8 cellular contexts compared by ENCODE assay signal in the genomic region with DNA sequence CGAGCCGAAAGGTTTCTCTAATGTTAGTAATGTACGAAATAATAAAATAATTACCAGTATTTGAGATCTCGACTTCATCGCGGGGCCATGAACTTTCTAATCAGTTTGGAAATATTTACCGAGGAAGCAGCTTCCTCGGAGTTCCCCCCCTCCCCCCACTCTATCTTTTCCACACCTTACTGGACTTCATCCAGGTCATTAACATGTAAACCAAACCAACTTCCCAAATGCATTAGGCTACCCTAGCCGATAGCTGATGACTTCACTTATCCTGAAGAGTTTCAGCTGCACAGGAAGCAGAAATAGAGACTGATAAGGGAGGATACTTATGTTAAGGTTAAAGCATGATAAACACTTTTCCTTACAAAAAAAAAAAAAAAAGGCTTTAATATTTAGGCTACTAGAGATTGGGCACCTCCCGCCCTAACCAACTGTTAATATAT. TPM values are rescaled to one million over a fixed set of nuclear protein-coding genes. Genes with fewer than 3 reads are reported as not detected.
A peak's percentile ranks its signal among the peaks of the same experiment; 100 is the strongest.
DNase-seq lines count a peak whose midpoint lies in the region; ATAC-seq, FAIRE-seq and TF ChIP-seq lines count a peak whose summit lies in the region.

No MANE protein-coding gene starts in this region.

- H3K9me1 ChIP-seq in endothelial cell of umbilical vein (replicated peaks; ENCODE audit: control insufficient read depth, extremely low read depth, insufficient read depth, low read length), result no peaks in the 10 kb centered on the region

- H3K4me3 ChIP-seq in GM12865 (ENCODE audit: low read depth, low read length), result peak overlapping the region; percentile 94
- peak overlapping the region; percentile 79 to 97 (median 89) for H3K4me3 ChIP-seq in endothelial cell of umbilical vein (replicated peaks in 1 of 3; ENCODE audit: insufficient read depth in 1 of 3, low read depth in 1 of 3, low read length in 3 of 3)
- H3K4me3 ChIP-seq in ovary, result peak overlapping the region; percentile 48

- peak overlapping the region; percentile 97 for H3K9ac ChIP-seq in endothelial cell of umbilical vein (replicated peaks; ENCODE audit: extremely low read depth, insufficient read depth, low read length)

- peak; percentile 52 for DNase-seq in GM12865 (ENCODE audit: low read depth)
- DNase-seq in OCI-M1 (lab: John Stamatoyannopoulos, UW), result peak; percentile 81
- peak; percentile 82 for DNase-seq in endothelial cell of umbilical vein (ENCODE audit: low read depth, low spot score)
- no peak for DNase-seq in ovary
- no peak for DNase-seq in superior temporal gyrus (ENCODE audit: extremely low spot score)

- H3K9me3 ChIP-seq in endothelial cell of umbilical vein (replicated peaks; ENCODE audit: control insufficient read depth, insufficient read depth, low read length) (no peaks in the 10 kb centered on the region), ovary (no peaks in the 10 kb centered on the region)

- peaks cover 21% of the 10 kb centered on the region for H3K4me1 ChIP-seq in endothelial cell of umbilical vein (ENCODE audit: control insufficient read depth, extremely low read depth, insufficient read depth, low read length)
- H3K4me1 ChIP-seq in ovary (ENCODE audit: insufficient read depth), result peaks cover 3% of the 10 kb centered on the region

- WGBS in ovary, 3 donors, result 4 to 5% (median 5%) methylated on average over 10 of the region's 10 CpGs

- no TSS peak for BruUV-seq in endothelial cell of umbilical vein (replicated peaks; lab: Mats Ljungman, UMichigan)

- POLR2A ChIA-PET in endothelial cell of umbilical vein (lab: Charles Lee), result interaction anchor here (0.6 to 2.1 kb wide), 3 partner anchors 9 to 305 kb away, joined by 3 to 26 read pairs (median 4); no protein-coding TSS in a partner anchor

- H3K79me2 ChIP-seq in endothelial cell of umbilical vein (ENCODE audit: control insufficient read depth, insufficient read depth, low read length), result peaks cover 32% of the 10 kb centered on the region

- CTCF ChIA-PET in endothelial cell of umbilical vein (lab: Charles Lee), result interaction anchor here (0.7 to 7.8 kb wide), 5 partner anchors 56 to 1277 kb away, joined by 3 to 164 read pairs (median 3); no protein-coding TSS in a partner anchor

- H3K27me3 ChIP-seq in endothelial cell of umbilical vein (ENCODE audit: control insufficient read depth in 2 of 2, insufficient read depth in 2 of 2, low read length in 2 of 2) (no peaks in the 10 kb centered on the region), ovary (no peaks in the 10 kb centered on the region)

- TF ChIP-seq CTCF in GM12865 (IDR thresholded peaks at IDR 0.05; ENCODE audit: insufficient read depth, low read depth, low read length, missing control alignments) (no peak), endothelial cell of umbilical vein (IDR thresholded peaks at IDR 0.05; ENCODE audit: extremely low read depth in 1 of 2, insufficient read depth in 1 of 2, low read depth in 1 of 2, low read length in 2 of 2) (no peak), ovary (IDR thresholded peaks at IDR 0.05) (no peak)

- H3K4me2 ChIP-seq in endothelial cell of umbilical vein (ENCODE audit: insufficient read depth, low read length), result peak overlapping the region; percentile 93

- dilution Hi-C loops in endothelial cell of umbilical vein (cut with MboI; ENCODE audit: extremely low pct_ligation_motif_present, low sequenced_read_pairs), result no loop called here

- peak overlapping the region; percentile 95 for H3K27ac ChIP-seq in endothelial cell of umbilical vein (ENCODE audit: insufficient read depth, low read depth, low read length)
- peak overlapping the region; percentile 82 to 87 for H3K27ac ChIP-seq in ovary

- ATAC-seq in HG02642 (IDR thresholded peaks at IDR 0.05; ENCODE audit: poor library complexity, unreplicated experiment) (no peak), HG03565 (IDR thresholded peaks at IDR 0.05; ENCODE audit: unreplicated experiment) (no peak), GM21367 (IDR thresholded peaks at IDR 0.05; ENCODE audit: unreplicated experiment) (no peak)

- intact Hi-C loops in endothelial cell of umbilical vein (cut with micrococcal nuclease) (loop anchor here (2.0 to 10.0 kb wide), 2 partner anchors 350 to 1472 kb away; a partner anchor contains a TSS), ovary (cut with DNase I) (loop anchor here in 3 of 4 donors (5.0 to 10.0 kb wide), 3 partner anchors 50 to 150 kb away; no protein-coding TSS in a partner anchor)

- H2AFZ ChIP-seq in endothelial cell of umbilical vein (ENCODE audit: low read depth, low read length), result peak overlapping the region; percentile 36

- peak; percentile 35 for FAIRE-seq in endothelial cell of umbilical vein (lab: Jason Lieb, UNC)

- TF ChIP-seq EP300 in ovary (IDR thresholded peaks at IDR 0.05), result no peak

- no peaks in the 10 kb centered on the region for H4K20me1 ChIP-seq in endothelial cell of umbilical vein (replicated peaks; ENCODE audit: control insufficient read depth, extremely low read depth, insufficient read depth, low read length)

- H3K36me3 ChIP-seq in endothelial cell of umbilical vein (ENCODE audit: control insufficient read depth in 2 of 2, extremely low read depth in 1 of 2, insufficient read depth in 2 of 2, low read length in 2 of 2) (no peaks in the 10 kb centered on the region), ovary (no peaks in the 10 kb centered on the region)

- no peak for TF ChIP-seq POLR2A in endothelial cell of umbilical vein (IDR thresholded peaks at IDR 0.05; ENCODE audit: low read depth, low read length)
- TF ChIP-seq POLR2A in ovary (IDR thresholded peaks at IDR 0.05), result no peak

TF ChIP-seq in endothelial cell of umbilical vein, 7 proteins besides CTCF, POLR2A, EP300 and RAD21:
- TF ChIP-seq POLR2AphosphoS5 (IDR thresholded peaks at IDR 0.05; ENCODE audit: insufficient read depth, low read depth, low read length), result no peak
- no peak for TF ChIP-seq MYC (IDR thresholded peaks at IDR 0.05; ENCODE audit: low read depth, low read length)
- peak; percentile 74 for TF ChIP-seq GATA2 (IDR thresholded peaks at IDR 0.05; ENCODE audit: insufficient read depth, insufficient read length, low read depth, low read length)
- peak; percentile 25 for TF ChIP-seq JUN (IDR thresholded peaks at IDR 0.05; ENCODE audit: borderline replicate concordance, insufficient read depth, insufficient read length, low read depth)
- peak; percentile 43 for TF ChIP-seq FOS (IDR thresholded peaks at IDR 0.05; ENCODE audit: borderline replicate concordance, insufficient read depth, low read length)
TF ChIP-seq in endothelial cell of umbilical vein: peak in this region for 3.

RNA-seq across cellular contexts. Expression of a gene that starts 1.5 kb away (rescaled TPM):
- 58.3 and 67.7 TPM in 2 replicates for total RNA-seq in endothelial cell of umbilical vein
- 16.1 and 21.2 TPM in 2 replicates for polyA plus RNA-seq in endothelial cell of umbilical vein
- polyA plus RNA-seq in endothelial cell of umbilical vein (2011; cell fraction: cytosol; rRNA removed), result 13.3 and 14.3 TPM in 2 replicates
- polyA plus RNA-seq in endothelial cell of umbilical vein (2011; cell fraction: nucleus; rRNA removed), result 25.1 and 28.5 TPM in 2 replicates
- 15.1 and 19.4 TPM in 2 replicates for polyA plus RNA-seq in endothelial cell of umbilical vein (2012)
- 73.3 and 86.9 TPM in 2 replicates for polyA minus RNA-seq in endothelial cell of umbilical vein
- not detected for polyA minus RNA-seq in endothelial cell of umbilical vein (2011; cell fraction: cytosol; rRNA and poly(A)+ RNA removed)
- polyA minus RNA-seq in endothelial cell of umbilical vein (2011; cell fraction: nucleus; rRNA and poly(A)+ RNA removed), result 155 and 171 TPM in 2 replicates
- total RNA-seq in ovary, result 10 to 100 TPM; 27.2 to 91.4 (median 77.5) TPM
- 10 to 100 TPM; 27.4 to 73.8 TPM for polyA plus RNA-seq in ovary

Comparison
In these comparisons a context has a peak if more than half of its experiments do, and no peak if none do; other contexts are left out.
1. DNase-seq: peak in GM12865 (single experiment), OCI-M1 (single experiment) and endothelial cell of umbilical vein (single experiment); none in ovary (0 of 5) and superior temporal gyrus (single experiment).
2. Peak in every context shown above with its lines, with median percentiles within 50 percentile points of each other: H3K4me3 ChIP-seq.